Comparison of ENCODE assay signal across 16 cellular contexts in the genomic region with DNA sequence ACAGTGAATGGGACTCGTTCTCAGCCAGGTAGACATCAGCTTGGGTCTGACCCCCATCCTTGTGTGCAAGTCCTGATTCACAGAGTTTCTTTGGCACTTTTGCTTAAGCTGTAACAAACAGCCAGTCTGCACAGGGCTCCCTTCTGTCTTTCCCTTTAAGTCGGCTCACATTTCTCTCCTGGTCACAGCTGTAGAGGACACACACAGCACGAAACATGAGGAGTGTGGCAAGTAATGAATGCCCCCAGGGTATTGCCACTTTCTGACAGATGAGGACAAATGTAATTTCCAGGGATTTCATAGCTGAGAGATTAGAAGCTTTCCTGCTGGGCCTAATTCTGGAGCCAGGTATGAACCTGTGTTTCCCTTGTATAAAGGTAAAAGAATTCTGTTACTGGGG.
DNase-seq lines count a peak whose midpoint lies in the region; ATAC-seq and TF ChIP-seq lines count a peak whose summit lies in the region.
"Had no signal": no experiment of that assay in that cellular context is flagged by ENCODE, and none has a peak within 500 bp of the region (broad histone marks: within the 10 kb centered on the region; RNA-seq: fewer than 3 reads in every experiment).

No MANE protein-coding gene starts in this region.

- H3K36me3 ChIP-seq in SK-N-SH (replicated peaks in 1 of 2; ENCODE audit: control insufficient read depth in 1 of 2, insufficient read depth in 2 of 2, low read length in 1 of 2) (peaks cover 0 to 35% of the 10 kb centered on the region in 2 experiments), SK-N-MC (ENCODE audit: insufficient read depth, low read length) (no peaks in the 10 kb centered on the region)
- no peaks in the 10 kb centered on the region for H3K36me3 ChIP-seq in CD4-positive, alpha-beta memory T cell (ENCODE audit: insufficient read depth, low read length)

- intact Hi-C loops in CD4-positive, alpha-beta memory T cell (cut with micrococcal nuclease) = no loop called here

- H3K4me3 ChIP-seq in SK-N-SH (ENCODE audit: low read depth in 2 of 2, low read length in 1 of 2) (no peak overlapping the region), SK-N-MC (no peak overlapping the region)
- H3K4me3 ChIP-seq in CD4-positive, alpha-beta memory T cell (ENCODE audit: low read length in 2 of 2) = no peak overlapping the region
- H3K4me3 ChIP-seq: A549 had no signal

- CTCF ChIA-PET in SK-N-SH (lab: Yijun Ruan, JAX) = interaction anchor here (1.0 to 1.2 kb wide), 2 partner anchors 380 to 422 kb away, joined by 3 to 4 read pairs; no protein-coding TSS in a partner anchor
- CTCF ChIA-PET in CD4-positive, alpha-beta memory T cell (lab: Charles Lee; ENCODE audit: partially characterized antibody) = interaction anchor here (1.5 kb wide), 1 partner anchor 9 kb away, joined by 3 read pairs; no protein-coding TSS in a partner anchor

- no peaks in the 10 kb centered on the region for H3K36me3 Mint-ChIP-seq in CD4-positive, alpha-beta memory T cell
- H3K36me3 Mint-ChIP-seq: CD8-positive, alpha-beta memory T cell had no signal

- no peak overlapping the region for H3K9ac ChIP-seq in SK-N-SH
- no peak overlapping the region for H3K9ac ChIP-seq in SK-N-MC (ENCODE audit: insufficient read length)

- no peaks in the 10 kb centered on the region for H3K4me1 Mint-ChIP-seq in CD4-positive, alpha-beta memory T cell
- H3K4me1 Mint-ChIP-seq: CD8-positive, alpha-beta memory T cell had no signal

- POLR2A ChIA-PET in SK-N-SH (lab: Yijun Ruan, JAX) = no interaction called here
- POLR2A ChIA-PET in CD4-positive, alpha-beta memory T cell (lab: Charles Lee; ENCODE audit: partially characterized antibody) = no interaction called here

- no peak overlapping the region for H2AFZ ChIP-seq in SK-N-SH (ENCODE audit: low read depth)

- ATAC-seq in SK-N-SH treated with all-trans-retinoic acid at 6 μM for 48 hours (no peak), HG02870 (IDR thresholded peaks at IDR 0.05; ENCODE audit: unreplicated experiment) (no peak)
- ATAC-seq: A549, HCT116 had no signal

- H3K27me3 Mint-ChIP-seq in CD4-positive, alpha-beta memory T cell = peaks cover 5% of the 10 kb centered on the region in 2 donors

- no peaks in the 10 kb centered on the region for H3K79me2 ChIP-seq in SK-N-SH (ENCODE audit: insufficient read depth)

- 0 out of 4 replicates have a peak, but pooled peaks of 1 of the 2 experiments have one; percentile 22 for TF ChIP-seq EP300 in SK-N-SH (IDR thresholded peaks at IDR 0.05; ENCODE audit: borderline replicate concordance in 1 of 2, low read depth in 1 of 2, low read length in 1 of 2)

- no peaks in the 10 kb centered on the region for H3K9me2 ChIP-seq in SK-N-SH

- H3K4me3 Mint-ChIP-seq in CD4-positive, alpha-beta memory T cell = no peak overlapping the region
- H3K4me3 Mint-ChIP-seq: CD8-positive, alpha-beta memory T cell; T-helper 2 cell treated with Interferon-gamma antibody and Interleukin-4, amounts not matched to agents 5 μg/mL and 100 μg/mL, for 36 hours had no signal

- no peak for TF ChIP-seq RAD21 in SK-N-SH (IDR thresholded peaks at IDR 0.05; ENCODE audit: low read length)

- peaks cover 0 to 55% of the 10 kb centered on the region in 2 experiments; a peak in 2 of 4 replicates for H3K4me1 ChIP-seq in SK-N-SH (ENCODE audit: control insufficient read depth in 1 of 2, insufficient read depth in 2 of 2, low read depth in 1 of 2, low read length in 1 of 2)
- no peaks in the 10 kb centered on the region for H3K4me1 ChIP-seq in CD4-positive, alpha-beta memory T cell (ENCODE audit: insufficient read depth, low read length)
- H3K4me1 ChIP-seq: A549 had no signal

- H3K9me3 Mint-ChIP-seq in CD4-positive, alpha-beta memory T cell = no peaks in the 10 kb centered on the region
- H3K9me3 Mint-ChIP-seq: T-helper 2 cell treated with Interferon-gamma antibody and Interleukin-4, amounts not matched to agents 5 μg/mL and 100 μg/mL, for 36 hours had no signal

- no peaks in the 10 kb centered on the region for H4K20me1 ChIP-seq in SK-N-SH (ENCODE audit: insufficient read depth)

- H3K27me3 ChIP-seq in SK-N-SH (ENCODE audit: insufficient read depth) = no peaks in the 10 kb centered on the region
- H3K27me3 ChIP-seq in CD4-positive, alpha-beta memory T cell (ENCODE audit: insufficient read depth, low read length) = no peaks in the 10 kb centered on the region

- H3F3A ChIP-seq in SK-N-SH (replicated peaks; ENCODE audit: insufficient read depth) = no peaks in the 10 kb centered on the region

- in situ Hi-C loops in GM13976 (cut with MboI; ENCODE audit: low sequenced_read_pairs, unreplicated experiment) = no loop called here

- no peak overlapping the region for H3K4me2 ChIP-seq in SK-N-SH
- H3K4me2 ChIP-seq: A549 had no signal

- TF ChIP-seq CTCF in SK-N-SH (IDR thresholded peaks at IDR 0.05) = no peak
- no peak for TF ChIP-seq CTCF in GM13976 (IDR thresholded peaks at IDR 0.05; ENCODE audit: borderline replicate concordance, control extremely low read depth, extremely low read depth, insufficient read depth, missing control alignments)

- no peak overlapping the region for H3K27ac Mint-ChIP-seq in CD4-positive, alpha-beta memory T cell
- H3K27ac Mint-ChIP-seq: CD8-positive, alpha-beta memory T cell; T-helper 2 cell treated with Interferon-gamma antibody and Interleukin-4, amounts not matched to agents 5 μg/mL and 100 μg/mL, for 36 hours had no signal

- 70% methylated on average over 3 of the region's 3 CpGs for WGBS in SK-N-SH (ENCODE audit: low lambda C conversion rate)

- H3K9me3 ChIP-seq in SK-N-SH = no peaks in the 10 kb centered on the region
- no peaks in the 10 kb centered on the region for H3K9me3 ChIP-seq in SK-N-MC (ENCODE audit: low read depth, low read length)
- no peaks in the 10 kb centered on the region for H3K9me3 ChIP-seq in CD4-positive, alpha-beta memory T cell (ENCODE audit: control insufficient read depth in 1 of 2, low read length in 2 of 2)
- H3K9me3 ChIP-seq: A549 had no signal

- H3K27ac ChIP-seq in SK-N-SH (ENCODE audit: low read depth in 2 of 2, low read length in 1 of 2) (peak overlapping the region in 1 of 2 experiments; percentile 81; a peak in 2 of 4 replicates), SK-N-MC (peak overlapping the region; percentile 17; the same call in 1 of the 2 replicates)
- H3K27ac ChIP-seq in CD4-positive, alpha-beta memory T cell (ENCODE audit: low read depth, low read length) = no peak overlapping the region
- H3K27ac ChIP-seq: A549 had no signal

- DNase-seq in SK-N-SH (no peak), NCI-H2107 treated with DMSO at 0.1 percent for 48 hours (lab: John Stamatoyannopoulos, UW; ENCODE audit: unreplicated experiment) (peak; percentile 89), SK-N-MC (ENCODE audit: low read depth, low spot score) (no peak), GM13976 (ENCODE audit: low spot score) (no peak)
- DNase-seq in CD4-positive, alpha-beta memory T cell = no peak
- DNase-seq: CD8-positive, alpha-beta memory T cell; DMS53; GOT3; NCI-H1092 treated with DMSO at 0.1 percent for 48 hours; NCI-H187 treated with DMSO at 0.1 percent for 48 hours; NCI-H226 had no signal

TF ChIP-seq in SK-N-SH, 30 proteins besides CTCF, POLR2A, EP300 and RAD21:
- no peak for TF ChIP-seq JUND (IDR thresholded peaks at IDR 0.05)
- 0 out of 2 replicates have a peak, but pooled peaks have one; percentile 7 for TF ChIP-seq RCOR1 (IDR thresholded peaks at IDR 0.05; ENCODE audit: low read length)

TF ChIP-seq in SK-N-SH treated with all-trans-retinoic acid at 6 μM for 48 hours, 23 proteins besides CTCF, POLR2A, EP300 and RAD21 (continues in another document):
- TF ChIP-seq GLIS3 (CRISPR knock-in tag; IDR thresholded peaks at IDR 0.05) (no peak), ESRRG (CRISPR knock-in tag; IDR thresholded peaks at IDR 0.05) (no peak), TOX (CRISPR knock-in tag; IDR thresholded peaks at IDR 0.05; ENCODE audit: borderline replicate concordance) (no peak), BACH2 (CRISPR knock-in tag; IDR thresholded peaks at IDR 0.05; ENCODE audit: borderline replicate concordance) (no peak), CSDC2 (CRISPR knock-in tag; IDR thresholded peaks at IDR 0.05) (no peak), TCF4 (CRISPR knock-in tag; IDR thresholded peaks at IDR 0.05; ENCODE audit: borderline replicate concordance) (no peak), ZNF70 (CRISPR knock-in tag; IDR thresholded peaks at IDR 0.05) (no peak)
- TF ChIP-seq, protein P1, sequence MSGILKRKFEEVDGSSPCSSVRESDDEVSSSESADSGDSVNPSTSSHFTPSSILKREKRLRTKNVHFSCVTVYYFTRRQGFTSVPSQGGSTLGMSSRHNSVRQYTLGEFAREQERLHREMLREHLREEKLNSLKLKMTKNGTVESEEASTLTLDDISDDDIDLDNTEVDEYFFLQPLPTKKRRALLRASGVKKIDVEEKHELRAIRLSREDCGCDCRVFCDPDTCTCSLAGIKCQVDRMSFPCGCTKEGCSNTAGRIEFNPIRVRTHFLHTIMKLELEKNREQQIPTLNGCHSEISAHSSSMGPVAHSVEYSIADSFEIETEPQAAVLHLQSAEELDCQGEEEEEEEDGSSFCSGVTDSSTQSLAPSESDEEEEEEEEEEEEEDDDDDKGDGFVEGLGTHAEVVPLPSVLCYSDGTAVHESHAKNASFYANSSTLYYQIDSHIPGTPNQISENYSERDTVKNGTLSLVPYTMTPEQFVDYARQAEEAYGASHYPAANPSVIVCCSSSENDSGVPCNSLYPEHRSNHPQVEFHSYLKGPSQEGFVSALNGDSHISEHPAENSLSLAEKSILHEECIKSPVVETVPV (CRISPR knock-in tag; IDR thresholded peaks at IDR 0.05) = no peak
- TF ChIP-seq, protein P2, sequence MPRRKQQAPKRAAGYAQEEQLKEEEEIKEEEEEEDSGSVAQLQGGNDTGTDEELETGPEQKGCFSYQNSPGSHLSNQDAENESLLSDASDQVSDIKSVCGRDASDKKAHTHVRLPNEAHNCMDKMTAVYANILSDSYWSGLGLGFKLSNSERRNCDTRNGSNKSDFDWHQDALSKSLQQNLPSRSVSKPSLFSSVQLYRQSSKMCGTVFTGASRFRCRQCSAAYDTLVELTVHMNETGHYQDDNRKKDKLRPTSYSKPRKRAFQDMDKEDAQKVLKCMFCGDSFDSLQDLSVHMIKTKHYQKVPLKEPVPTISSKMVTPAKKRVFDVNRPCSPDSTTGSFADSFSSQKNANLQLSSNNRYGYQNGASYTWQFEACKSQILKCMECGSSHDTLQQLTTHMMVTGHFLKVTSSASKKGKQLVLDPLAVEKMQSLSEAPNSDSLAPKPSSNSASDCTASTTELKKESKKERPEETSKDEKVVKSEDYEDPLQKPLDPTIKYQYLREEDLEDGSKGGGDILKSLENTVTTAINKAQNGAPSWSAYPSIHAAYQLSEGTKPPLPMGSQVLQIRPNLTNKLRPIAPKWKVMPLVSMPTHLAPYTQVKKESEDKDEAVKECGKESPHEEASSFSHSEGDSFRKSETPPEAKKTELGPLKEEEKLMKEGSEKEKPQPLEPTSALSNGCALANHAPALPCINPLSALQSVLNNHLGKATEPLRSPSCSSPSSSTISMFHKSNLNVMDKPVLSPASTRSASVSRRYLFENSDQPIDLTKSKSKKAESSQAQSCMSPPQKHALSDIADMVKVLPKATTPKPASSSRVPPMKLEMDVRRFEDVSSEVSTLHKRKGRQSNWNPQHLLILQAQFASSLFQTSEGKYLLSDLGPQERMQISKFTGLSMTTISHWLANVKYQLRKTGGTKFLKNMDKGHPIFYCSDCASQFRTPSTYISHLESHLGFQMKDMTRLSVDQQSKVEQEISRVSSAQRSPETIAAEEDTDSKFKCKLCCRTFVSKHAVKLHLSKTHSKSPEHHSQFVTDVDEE (CRISPR knock-in tag; IDR thresholded peaks at IDR 0.05) = no peak
